In genomic region chr2:221571108-221571390, GRCh38 we compare ENCODE assay signal across 8 cellular contexts. TPM values are rescaled to one million over a fixed set of nuclear protein-coding genes. Genes with fewer than 3 reads are reported as not detected.
DNase-seq lines count a peak whose midpoint lies in the region; ATAC-seq and TF ChIP-seq lines count a peak whose summit lies in the region.

No MANE protein-coding gene starts in this region.

- intact Hi-C loops in heart right ventricle (cut with DNase I), result loop anchor here (5.0 to 10.0 kb wide), 13 partner anchors 44 to 1836 kb away; no protein-coding TSS in a partner anchor
- intact Hi-C loops in Right ventricle myocardium superior (cut with DNase I), result loop anchor here (5.0 to 10.0 kb wide), 3 partner anchors 466 to 1834 kb away; no protein-coding TSS in a partner anchor
- intact Hi-C loops in ascending aorta (cut with DNase I), result loop anchor here (5.0 to 10.0 kb wide), 5 partner anchors 344 to 1836 kb away; no protein-coding TSS in a partner anchor
- intact Hi-C loops in left lung (cut with DNase I), result loop anchor here in 1 of 2 donors (5.0 kb wide), 1 partner anchor 884 kb away; no protein-coding TSS in a partner anchor
- intact Hi-C loops in thyroid gland (cut with DNase I), result loop anchor here (10.0 kb wide), 2 partner anchors 466 to 1836 kb away; no protein-coding TSS in a partner anchor

- H3K27ac ChIP-seq in heart right ventricle (peak overlapping the region in 3 of 10 donors; percentile 80 to 95 (median 94)), ascending aorta (peak overlapping the region in 1 of 2 donors; percentile 88), left lung (no peak overlapping the region), thyroid gland (no peak overlapping the region)

- no peak for TF ChIP-seq POLR2A in thyroid gland (IDR thresholded peaks at IDR 0.05)

- H3K9me3 ChIP-seq in heart right ventricle, result no peaks in the 10 kb centered on the region
- no peaks in the 10 kb centered on the region for H3K9me3 ChIP-seq in ascending aorta
- no peaks in the 10 kb centered on the region for H3K9me3 ChIP-seq in left lung
- no peaks in the 10 kb centered on the region for H3K9me3 ChIP-seq in thyroid gland

- H3K27me3 ChIP-seq in heart right ventricle (peaks cover 0 to 89% (median 11%) of the 10 kb centered on the region in 7 donors), ascending aorta (no peaks in the 10 kb centered on the region), left lung (peaks cover 20 to 89% of the 10 kb centered on the region in 2 donors), thyroid gland (no peaks in the 10 kb centered on the region)

- DNase-seq in heart right ventricle, result no peak
- DNase-seq in Right ventricle myocardium superior, result no peak
- DNase-seq in ascending aorta (ENCODE audit: low spot score in 2 of 2), result no peak
- no peak for DNase-seq in left lung
- DNase-seq in thyroid gland, result peak; percentile 9 to 13
- no peak for DNase-seq in COR-L47 (lab: John Stamatoyannopoulos, UW)

- H3K4me3 ChIP-seq in heart right ventricle (peak overlapping the region; percentile 59 to 92 (median 78)), ascending aorta (peak overlapping the region; percentile 77 to 92), left lung (peak overlapping the region; percentile 60 to 66), thyroid gland (replicated peaks in 1 of 3) (peak overlapping the region; percentile 43 to 64 (median 51))

- TF ChIP-seq CTCF in heart right ventricle (IDR thresholded peaks at IDR 0.05) (no peak), ascending aorta (IDR thresholded peaks at IDR 0.05) (no peak), left lung (IDR thresholded peaks at IDR 0.05) (no peak), thyroid gland (IDR thresholded peaks at IDR 0.05) (no peak)

- no peak for ATAC-seq in heart right ventricle
- ATAC-seq in Right ventricle myocardium superior (ENCODE audit: poor library complexity), result no peak
- ATAC-seq in left lung, result no peak
- ATAC-seq in HG03378 (IDR thresholded peaks at IDR 0.05; ENCODE audit: unreplicated experiment), result no peak
- no peak for ATAC-seq in GM18873 (IDR thresholded peaks at IDR 0.05; ENCODE audit: low FRiP score, unreplicated experiment)

- WGBS in heart right ventricle, 2 donors, result 1% methylated on average over 18 of the region's 18 CpGs
- WGBS in thyroid gland, 2 donors, result 1 to 2% methylated on average over 13 to 18 of the region's 18 CpGs

- peaks cover 0 to 7% (median 0%) of the 10 kb centered on the region in 9 donors for H3K36me3 ChIP-seq in heart right ventricle
- no peaks in the 10 kb centered on the region for H3K36me3 ChIP-seq in ascending aorta
- no peaks in the 10 kb centered on the region for H3K36me3 ChIP-seq in left lung
- H3K36me3 ChIP-seq in thyroid gland, result no peaks in the 10 kb centered on the region

- H3K4me1 ChIP-seq in heart right ventricle (peaks cover 0 to 45% (median 39%) of the 10 kb centered on the region in 9 donors), ascending aorta (peaks cover 7 to 14% of the 10 kb centered on the region in 2 donors), left lung (peaks cover 0 to 29% of the 10 kb centered on the region in 2 donors), thyroid gland (peaks cover 11 to 17% of the 10 kb centered on the region in 2 donors)

RNA-seq across cellular contexts. Expression of gene EPHA4, which starts 1.1 kb away (rescaled TPM):
- 10 to 100 TPM in 9 of 10 donors, 1 to 10 TPM in 1; 8.2 to 51.3 (median 21.1) TPM for total RNA-seq in heart right ventricle
- 10 to 100 TPM in 1 of 2 donors, 1 to 10 TPM in 1; 3.4 to 12.3 TPM for polyA plus RNA-seq in heart right ventricle
- total RNA-seq in Right ventricle myocardium superior, result 11.9 TPM
- 51.2 TPM for total RNA-seq in ascending aorta
- 10 to 100 TPM; 17.7 to 41.0 TPM for total RNA-seq in left lung
- 10 to 100 TPM; 38.9 to 98.9 (median 68.0) TPM for total RNA-seq in thyroid gland

Comparison
In these comparisons a context has a peak if more than half of its experiments do, and no peak if none do; other contexts are left out.
1. DNase-seq: peak in thyroid gland (2 of 2); none in heart right ventricle (0 of 2), Right ventricle myocardium superior (single experiment), ascending aorta (0 of 2), left lung (0 of 2) and COR-L47 (single experiment).
2. Peak in every context shown above with its lines, with median percentiles within 50 percentile points of each other: H3K4me3 ChIP-seq.